ENCODE assay signal across 16 cellular contexts in genomic region chr21:44942566-44942965, GRCh38. TPM values are rescaled to one million over a fixed set of nuclear protein-coding genes. Genes with fewer than 3 reads are reported as not detected.
DNase-seq lines count a peak whose midpoint lies in the region; ATAC-seq and TF ChIP-seq lines count a peak whose summit lies in the region.
"Had no signal": no experiment of that assay in that cellular context is flagged by ENCODE, and none has a peak within 500 bp of the region (broad histone marks: within the 10 kb centered on the region; RNA-seq: fewer than 3 reads in every experiment).

No MANE protein-coding gene starts in this region.

- no peak overlapping the region for H3K27ac ChIP-seq in OCI-LY7 (ENCODE audit: low read depth, low read length, poor library complexity, severe bottlenecking)
- H3K27ac ChIP-seq in ascending aorta = no peak overlapping the region
- no peak overlapping the region for H3K27ac ChIP-seq in adrenal gland
- H3K27ac ChIP-seq: thoracic aorta had no signal

- peak overlapping the region; percentile 77 for H3K4me3 Mint-ChIP-seq in activated T-cell treated with anti-CD3 and anti-CD28 coated beads, Interleukin-2, amount 50 U/mL, for 4 hours
- peak overlapping the region; percentile 50 for H3K4me3 Mint-ChIP-seq in central memory CD8-positive, alpha-beta T cell
- peak overlapping the region; percentile 84 for H3K4me3 Mint-ChIP-seq in stimulated activated effector memory CD8-positive, alpha-beta T cell treated with anti-CD3 and anti-CD28 coated beads, Interleukin-12 subunit alpha, Interleukin-12 subunit beta, amount 100 ng/mL, for 72 hours

- H3K9me3 ChIP-seq in OCI-LY7 (ENCODE audit: low read length) (no peaks in the 10 kb centered on the region), ascending aorta (no peaks in the 10 kb centered on the region), adrenal gland (replicated peaks in 1 of 3) (no peaks in the 10 kb centered on the region)
- H3K9me3 ChIP-seq: thoracic aorta had no signal

- H3K4me3 ChIP-seq in OCI-LY7 (ENCODE audit: low read depth, low read length, poor library complexity, severe bottlenecking) (no peak overlapping the region), ascending aorta (no peak overlapping the region), adrenal gland (no peak overlapping the region)
- H3K4me3 ChIP-seq: thoracic aorta had no signal

- ATAC-seq in activated T-cell treated with anti-CD3 and anti-CD28 coated beads, Interleukin-2, amount 50 U/mL, for 4 hours = no peak
- ATAC-seq in central memory CD8-positive, alpha-beta T cell (replicated peaks; ENCODE audit: extremely low read depth, poor library complexity, severe bottlenecking) = no peak
- no peak for ATAC-seq in stimulated activated effector memory CD8-positive, alpha-beta T cell treated with anti-CD3 and anti-CD28 coated beads, Interleukin-12 subunit alpha, Interleukin-12 subunit beta, amount 100 ng/mL, for 72 hours

- POLR2A ChIA-PET in OCI-LY7 (lab: Charles Lee) = no interaction called here

- BruUV-seq in OCI-LY7 (replicated peaks; lab: Mats Ljungman, UMichigan) = no TSS peak

- H4K20me1 ChIP-seq in OCI-LY7 (ENCODE audit: insufficient read depth, low read length) = peaks cover 16% of the 10 kb centered on the region; the same call in 1 of the 2 replicates

- no peak for DNase-seq in activated T-cell treated with anti-CD3 and anti-CD28 coated beads, Interleukin-2, amount 50 U/mL, for 4 hours
- no peak for DNase-seq in activated T-cell treated with anti-CD3 and anti-CD28 coated beads, Interleukin-2, amount 50 U/mL, for 1 hour
- no peak for DNase-seq in OCI-LY7 (ENCODE audit: low spot score)
- DNase-seq in central memory CD8-positive, alpha-beta T cell (ENCODE audit: low spot score in 2 of 2) = no peak
- no peak for DNase-seq in stimulated activated effector memory CD8-positive, alpha-beta T cell treated with anti-CD3 and anti-CD28 coated beads, Interleukin-12 subunit alpha, Interleukin-12 subunit beta, amount 100 ng/mL, for 72 hours (ENCODE audit: low spot score in 2 of 2)
- DNase-seq in ascending aorta (ENCODE audit: low spot score in 2 of 2) = no peak
- DNase-seq in Kasumi-1 (lab: John Stamatoyannopoulos, UW) = no peak
- no peak for DNase-seq in adrenal gland
- DNase-seq: activated CD4-positive, alpha-beta T cell treated with anti-CD3 and anti-CD28 coated beads for 48 hours; activated gamma-delta T cell treated with Interleukin-2 at 50 U/mL for 16 hours; MM.1S; NCI-H2081 treated with DMSO at 0.1 percent for 48 hours; NCI-H526; SW 1271 had no signal

- no peak overlapping the region for H3K27ac Mint-ChIP-seq in central memory CD8-positive, alpha-beta T cell (ENCODE audit: low read depth)
- H3K27ac Mint-ChIP-seq in stimulated activated effector memory CD8-positive, alpha-beta T cell treated with anti-CD3 and anti-CD28 coated beads, Interleukin-12 subunit alpha, Interleukin-12 subunit beta, amount 100 ng/mL, for 72 hours = peak overlapping the region; percentile 75

- peaks cover 23% of the 10 kb centered on the region for H3K79me2 ChIP-seq in OCI-LY7 (ENCODE audit: insufficient read depth, low read depth, low read length)

- peaks cover 30% of the 10 kb centered on the region for H3K4me1 ChIP-seq in OCI-LY7 (ENCODE audit: insufficient read depth, low read length, poor library complexity, severe bottlenecking)
- H3K4me1 ChIP-seq in ascending aorta = peaks cover 7 to 8% of the 10 kb centered on the region in 2 donors
- peaks cover 12 to 30% of the 10 kb centered on the region in 2 donors for H3K4me1 ChIP-seq in adrenal gland (replicated peaks in 1 of 2)

- TF ChIP-seq CTCF in OCI-LY7 (conservative IDR thresholded peaks at IDR 0.05; ENCODE audit: low read length) (no peak), ascending aorta (IDR thresholded peaks at IDR 0.05) (no peak), adrenal gland (IDR thresholded peaks at IDR 0.05) (no peak)

- H3K9me3 Mint-ChIP-seq in activated T-cell treated with anti-CD3 and anti-CD28 coated beads, Interleukin-2, amount 50 U/mL, for 4 hours = no peaks in the 10 kb centered on the region
- H3K9me3 Mint-ChIP-seq in central memory CD8-positive, alpha-beta T cell = no peaks in the 10 kb centered on the region
- H3K9me3 Mint-ChIP-seq in stimulated activated effector memory CD8-positive, alpha-beta T cell treated with anti-CD3 and anti-CD28 coated beads, Interleukin-12 subunit alpha, Interleukin-12 subunit beta, amount 100 ng/mL, for 72 hours = no peaks in the 10 kb centered on the region

- WGBS in adrenal gland, 4 donors = 84 to 90% (median 86%) methylated on average over 2 of the region's 2 CpGs

- H3K4me2 ChIP-seq in OCI-LY7 (ENCODE audit: low read length) = peak overlapping the region; percentile 84

- no peak overlapping the region for H2AFZ ChIP-seq in OCI-LY7 (ENCODE audit: low read length)

- H3K36me3 ChIP-seq in OCI-LY7 (ENCODE audit: insufficient read depth, low read length) (peaks cover 59% of the 10 kb centered on the region), ascending aorta (peaks cover 11 to 19% of the 10 kb centered on the region in 2 donors), adrenal gland (replicated peaks in 1 of 2) (peaks cover 0 to 18% of the 10 kb centered on the region in 2 donors)
- H3K36me3 ChIP-seq: thoracic aorta had no signal

- no peaks in the 10 kb centered on the region for H3K27me3 Mint-ChIP-seq in activated T-cell treated with anti-CD3 and anti-CD28 coated beads, Interleukin-2, amount 50 U/mL, for 4 hours (ENCODE audit: low read depth)
- no peaks in the 10 kb centered on the region for H3K27me3 Mint-ChIP-seq in central memory CD8-positive, alpha-beta T cell

- H3K9me2 ChIP-seq in OCI-LY7 (ENCODE audit: insufficient read depth, low read length) = no peaks in the 10 kb centered on the region

- CTCF ChIA-PET in OCI-LY7 (lab: Charles Lee; ENCODE audit: unreplicated experiment) = no interaction called here

- peaks cover 46% of the 10 kb centered on the region for H3K4me1 Mint-ChIP-seq in activated T-cell treated with anti-CD3 and anti-CD28 coated beads, Interleukin-2, amount 50 U/mL, for 4 hours (ENCODE audit: low read depth)
- H3K4me1 Mint-ChIP-seq in central memory CD8-positive, alpha-beta T cell = peaks cover 57% of the 10 kb centered on the region
- peaks cover 66% of the 10 kb centered on the region for H3K4me1 Mint-ChIP-seq in stimulated activated effector memory CD8-positive, alpha-beta T cell treated with anti-CD3 and anti-CD28 coated beads, Interleukin-12 subunit alpha, Interleukin-12 subunit beta, amount 100 ng/mL, for 72 hours

- intact Hi-C loops in OCI-LY7 (cut with micrococcal nuclease; ENCODE audit: unreplicated experiment) (no loop called here), ascending aorta (cut with DNase I) (no loop called here), adrenal gland (cut with DNase I) (no loop called here)

- H3K27me3 ChIP-seq in ascending aorta = no peaks in the 10 kb centered on the region
- H3K27me3 ChIP-seq in adrenal gland = no peaks in the 10 kb centered on the region

- H3K36me3 Mint-ChIP-seq in activated T-cell treated with anti-CD3 and anti-CD28 coated beads, Interleukin-2, amount 50 U/mL, for 4 hours (ENCODE audit: insufficient read depth) = peaks cover 12% of the 10 kb centered on the region
- H3K36me3 Mint-ChIP-seq in central memory CD8-positive, alpha-beta T cell (ENCODE audit: insufficient read depth) = peaks cover 11% of the 10 kb centered on the region
- peaks cover 54% of the 10 kb centered on the region for H3K36me3 Mint-ChIP-seq in stimulated activated effector memory CD8-positive, alpha-beta T cell treated with anti-CD3 and anti-CD28 coated beads, Interleukin-12 subunit alpha, Interleukin-12 subunit beta, amount 100 ng/mL, for 72 hours

- TF ChIP-seq POLR2A in adrenal gland (IDR thresholded peaks at IDR 0.05) = no peak

RNA-seq across cellular contexts. Expression of gene SLX9, which starts 2.7 kb away (rescaled TPM):
- 100 to 1,000 TPM; 100 to 130 (median 126) TPM for total RNA-seq in activated T-cell treated with anti-CD3 and anti-CD28 coated beads, Interleukin-2, amount 50 U/mL, for 4 hours
- total RNA-seq in OCI-LY7 (2014; rRNA removed; shearing (Covaris generic)) = 18.6 and 37.0 TPM in 2 replicates
- total RNA-seq in OCI-LY7 (2022) (53.3 and 61.6 TPM in 2 replicates), ascending aorta (0.75 TPM), adrenal gland (10 to 100 TPM; 11.1 to 45.3 (median 26.6) TPM)
- polyA plus RNA-seq in adrenal gland = 10 to 100 TPM; 13.1 to 22.8 (median 21.4) TPM

RNA-seq across cellular contexts. Expression of gene ITGB2, which starts 21.9 kb away (rescaled TPM):
- 100 to 1,000 TPM; 175 to 195 (median 180) TPM for total RNA-seq in activated T-cell treated with anti-CD3 and anti-CD28 coated beads, Interleukin-2, amount 50 U/mL, for 4 hours
- total RNA-seq in OCI-LY7 (2014; rRNA removed; shearing (Covaris generic)) = 4.2 and 11.6 TPM in 2 replicates
- total RNA-seq in OCI-LY7 (2022) (60.8 and 78.9 TPM in 2 replicates), ascending aorta (65.5 TPM), adrenal gland (100 to 1,000 TPM in 4 of 8 donors, 10 to 100 TPM in 4; 68.2 to 212 (median 120) TPM)
- 100 to 1,000 TPM in 2 of 3 donors, 10 to 100 TPM in 1; 10.9 to 249 (median 101) TPM for polyA plus RNA-seq in adrenal gland
- total RNA-seq: RPMI7951 had no signal
